Comparison of ENCODE assay signal across 8 cellular contexts in genomic region chr12:21657336-21658077, GRCh38. TPM values are rescaled to one million over a fixed set of nuclear protein-coding genes. Genes with fewer than 3 reads are reported as not detected.
A peak's percentile ranks its signal among the peaks of the same experiment; 100 is the strongest.
DNase-seq lines count a peak whose midpoint lies in the region; ATAC-seq, FAIRE-seq and TF ChIP-seq lines count a peak whose summit lies in the region.

Gene LDHB (minus strand): TSS chr12:21657842. CDS start chr12:21654671, 3,171 bp downstream.

- intact Hi-C loops in left ventricle myocardium superior (cut with micrococcal nuclease) (no loop called here), vagina (cut with DNase I) (no loop called here)

- H3K27me3 ChIP-seq in vagina = no peaks in the 10 kb centered on the region

- TF ChIP-seq CTCF in vagina (IDR thresholded peaks at IDR 0.05) = no peak

- peak within 1 kb of the TSS; percentile 96 for H3K27ac Mint-ChIP-seq in T-helper 17 cell

- peak; percentile 61 for DNase-seq in GM12892 (ENCODE audit: insufficient read length)
- DNase-seq in NCI-H1694 treated with DMSO at 0.1 percent for 48 hours (lab: John Stamatoyannopoulos, UW) = peak; percentile 91
- peak; percentile 78 to 86 (median 80) for DNase-seq in T-helper 17 cell
- DNase-seq in amygdala (lab: John Stamatoyannopoulos, UW) = peak; percentile 51 to 95 (median 86)
- DNase-seq in left ventricle myocardium superior = peak; percentile 97
- peak; percentile 95 for DNase-seq in putamen (ENCODE audit: low spot score)
- peak in 1 of 2 donors; percentile 97 for DNase-seq in vagina (ENCODE audit: extremely low spot score in 2 of 2)

- peak within 1 kb of the TSS; percentile 82 for H3K27ac ChIP-seq in vagina

- H3K4me1 Mint-ChIP-seq in T-helper 17 cell = peaks cover 39% of the 10 kb centered on the region

- H3K4me1 ChIP-seq in vagina = peaks cover 24% of the 10 kb centered on the region

- ATAC-seq in HG02840 (IDR thresholded peaks at IDR 0.05; ENCODE audit: low FRiP score, unreplicated experiment) = peak; percentile 98
- peak; percentile 94 for ATAC-seq in T-helper 17 cell
- ATAC-seq in left ventricle myocardium superior = peak; percentile 99

- peak within 1 kb of the TSS; percentile 99 for H3K4me3 Mint-ChIP-seq in T-helper 17 cell

- H3K9me3 ChIP-seq in T-helper 17 cell (ENCODE audit: control insufficient read depth, low read length, poor library complexity, severe bottlenecking) = no peaks in the 10 kb centered on the region
- no peaks in the 10 kb centered on the region for H3K9me3 ChIP-seq in vagina

- TF ChIP-seq POLR2A in GM12892 (IDR thresholded peaks at IDR 0.05; ENCODE audit: low read depth, low read length) = peak; percentile 91
- TF ChIP-seq POLR2A in vagina (IDR thresholded peaks at IDR 0.05) = peak in 1 of 2 donors; percentile 82

- FAIRE-seq in GM12892 (lab: Jason Lieb, UNC) = peak; percentile 98

- peaks cover 7% of the 10 kb centered on the region for H3K36me3 Mint-ChIP-seq in T-helper 17 cell (ENCODE audit: low read depth)

- peaks cover 0 to 18% of the 10 kb centered on the region in 2 donors for H3K36me3 ChIP-seq in vagina

- H3K4me3 ChIP-seq in vagina = peak within 1 kb of the TSS; percentile 67 to 69

- H3K27me3 Mint-ChIP-seq in T-helper 17 cell = no peaks in the 10 kb centered on the region

RNA-seq across cellular contexts. Expression of gene LDHB, which starts in this region (rescaled TPM):
- 1,146 TPM for polyA plus RNA-seq in GM12892 (2012; ENCODE audit: missing spikeins)
- 100 to 1,000 TPM; 767 to 787 TPM for total RNA-seq in T-helper 17 cell
- total RNA-seq in left ventricle myocardium superior = 2,127 TPM
- 183 TPM for total RNA-seq in vagina
